Comparison of ENCODE assay signal across 1 cellular context in genomic region chr7:35969055-35969454, GRCh38.
TF ChIP-seq lines count a peak whose summit lies in the region.

No MANE protein-coding gene starts in this region.

TF ChIP-seq in GM12878, 131 proteins besides CTCF, POLR2A, EP300 and RAD21 (continued from another document):
- no peak for TF ChIP-seq ZBTB11 (CRISPR knock-in tag; IDR thresholded peaks at IDR 0.05)
- TF ChIP-seq SUZ12 (IDR thresholded peaks at IDR 0.05; ENCODE audit: unreplicated experiment) = no peak
- TF ChIP-seq ZBTB4 (CRISPR knock-in tag; IDR thresholded peaks at IDR 0.05) = no peak
- no peak for TF ChIP-seq RELA (IDR thresholded peaks at IDR 0.05; ENCODE audit: borderline replicate concordance, partially characterized antibody)
- no peak for TF ChIP-seq ATF7 (IDR thresholded peaks at IDR 0.05; ENCODE audit: low read depth)
- TF ChIP-seq E2F4 (IDR thresholded peaks at IDR 0.05; ENCODE audit: low read depth, low read length) = no peak
- TF ChIP-seq SMARCA5 (IDR thresholded peaks at IDR 0.05) = no peak
- no peak for TF ChIP-seq RELB (IDR thresholded peaks at IDR 0.05; ENCODE audit: low read depth)
- no peak for TF ChIP-seq CBFB (IDR thresholded peaks at IDR 0.05; ENCODE audit: low read depth)
- no peak for TF ChIP-seq SIN3A (IDR thresholded peaks at IDR 0.05; ENCODE audit: low read depth, low read length)
